Comparison of ENCODE assay signal across 13 cellular contexts in the genomic region with DNA sequence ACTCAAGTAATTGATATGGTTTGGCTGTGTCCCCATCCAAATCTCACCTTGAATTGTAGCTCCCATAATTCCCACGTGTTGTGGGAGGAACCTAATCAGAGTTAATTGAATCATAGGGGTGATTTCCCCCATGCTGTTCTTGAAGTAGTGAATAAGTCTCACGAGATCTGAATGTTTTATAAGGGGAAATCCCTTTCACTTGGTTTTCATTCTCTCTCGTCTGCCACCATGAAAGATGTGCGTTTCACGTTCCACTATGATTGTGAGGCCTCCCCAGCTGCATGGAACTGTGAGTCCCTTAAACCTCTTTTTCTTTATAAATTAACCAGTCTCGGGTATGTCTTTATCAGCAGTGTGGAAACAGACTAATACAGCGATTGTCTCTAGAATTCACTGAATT.
DNase-seq lines count a peak whose midpoint lies in the region; ATAC-seq and TF ChIP-seq lines count a peak whose summit lies in the region.
"Had no signal": no experiment of that assay in that cellular context is flagged by ENCODE, and none has a peak within 500 bp of the region (broad histone marks: within the 10 kb centered on the region; RNA-seq: fewer than 3 reads in every experiment).

No MANE protein-coding gene starts in this region.

- peaks cover 45% of the 10 kb centered on the region for H3K4me1 Mint-ChIP-seq in CD4-positive, alpha-beta T cell (ENCODE audit: low read depth)
- peaks cover 31% of the 10 kb centered on the region for H3K4me1 Mint-ChIP-seq in activated naive CD8-positive, alpha-beta T cell treated with anti-CD3 and anti-CD28 coated beads for 36 hours
- peaks cover 30% of the 10 kb centered on the region for H3K4me1 Mint-ChIP-seq in osteocyte (ENCODE audit: unreplicated experiment)

- ATAC-seq in CD4-positive, alpha-beta T cell (ENCODE audit: poor library complexity), result no peak
- ATAC-seq in GM21381 (IDR thresholded peaks at IDR 0.05; ENCODE audit: unreplicated experiment) (no peak), SK-N-SH treated with all-trans-retinoic acid at 6 μM for 48 hours (no peak), GM19395 (IDR thresholded peaks at IDR 0.05; ENCODE audit: unreplicated experiment) (no peak)

- no peaks in the 10 kb centered on the region for H3K9me3 ChIP-seq in CD4-positive, alpha-beta T cell (ENCODE audit: control insufficient read depth, low read length)

- no peaks in the 10 kb centered on the region for H3K27me3 Mint-ChIP-seq in CD4-positive, alpha-beta T cell
- H3K27me3 Mint-ChIP-seq in activated naive CD8-positive, alpha-beta T cell treated with anti-CD3 and anti-CD28 coated beads for 36 hours, result no peaks in the 10 kb centered on the region
- H3K27me3 Mint-ChIP-seq in osteocyte (ENCODE audit: unreplicated experiment), result no peaks in the 10 kb centered on the region

- no peaks in the 10 kb centered on the region for H3K36me3 Mint-ChIP-seq in CD4-positive, alpha-beta T cell (ENCODE audit: low read depth)
- H3K36me3 Mint-ChIP-seq in activated naive CD8-positive, alpha-beta T cell treated with anti-CD3 and anti-CD28 coated beads for 36 hours, result peaks cover 26% of the 10 kb centered on the region
- no peaks in the 10 kb centered on the region for H3K36me3 Mint-ChIP-seq in osteocyte (ENCODE audit: unreplicated experiment)

- CTCF ChIA-PET in CD4-positive, alpha-beta T cell (lab: Charles Lee), result no interaction called here

- TF ChIP-seq CTCF in CD4-positive, alpha-beta T cell (IDR thresholded peaks at IDR 0.05), result no peak
- TF ChIP-seq CTCF in osteocyte (IDR thresholded peaks at IDR 0.05), result no peak

- H3K27ac Mint-ChIP-seq in CD4-positive, alpha-beta T cell, result peak overlapping the region; percentile 35
- peak overlapping the region; percentile 64 for H3K27ac Mint-ChIP-seq in activated naive CD8-positive, alpha-beta T cell treated with anti-CD3 and anti-CD28 coated beads for 36 hours
- peak overlapping the region; percentile 1 for H3K27ac Mint-ChIP-seq in osteocyte (ENCODE audit: unreplicated experiment)

- intact Hi-C loops in CD4-positive, alpha-beta T cell (cut with DNase I, micrococcal nuclease), result no loop called here

- H3K27me3 ChIP-seq in CD4-positive, alpha-beta T cell (ENCODE audit: control insufficient read depth, insufficient read depth, low read length), result no peaks in the 10 kb centered on the region

- no peaks in the 10 kb centered on the region for H3K9me3 Mint-ChIP-seq in CD4-positive, alpha-beta T cell
- peaks cover 2% of the 10 kb centered on the region for H3K9me3 Mint-ChIP-seq in activated naive CD8-positive, alpha-beta T cell treated with anti-CD3 and anti-CD28 coated beads for 36 hours
- no peaks in the 10 kb centered on the region for H3K9me3 Mint-ChIP-seq in osteocyte (ENCODE audit: unreplicated experiment)

- POLR2A ChIA-PET in CD4-positive, alpha-beta T cell (lab: Charles Lee), result no interaction called here

- no peak overlapping the region for H3K27ac ChIP-seq in CD4-positive, alpha-beta T cell (ENCODE audit: low read depth, low read length)

- DNase-seq in activated CD4-positive, alpha-beta T cell treated with anti-CD3 and anti-CD28 coated beads for 48 hours, result peak; percentile 30
- DNase-seq in activated CD4-positive, alpha-beta T cell treated with anti-CD3 and anti-CD28 coated beads for 1 hour, result no peak
- DNase-seq in CD4-positive, alpha-beta T cell, result no peak
- no peak for DNase-seq in activated naive CD8-positive, alpha-beta T cell treated with anti-CD3 and anti-CD28 coated beads for 36 hours
- DNase-seq in osteocyte (ENCODE audit: extremely low spot score, unreplicated experiment), result no peak
- DNase-seq: effector memory CD4-positive, alpha-beta T cell; glutamatergic neuron; NCI-H187 treated with DMSO at 0.1 percent for 48 hours; NCI-H510A; RPMI8226 had no signal

- peak overlapping the region; percentile 59 for H3K4me3 Mint-ChIP-seq in CD4-positive, alpha-beta T cell
- H3K4me3 Mint-ChIP-seq in activated naive CD8-positive, alpha-beta T cell treated with anti-CD3 and anti-CD28 coated beads for 36 hours, result peak overlapping the region; percentile 11
- H3K4me3 Mint-ChIP-seq in osteocyte (ENCODE audit: unreplicated experiment), result no peak overlapping the region

TF ChIP-seq in SK-N-SH treated with all-trans-retinoic acid at 6 μM for 48 hours, 23 proteins besides CTCF, POLR2A, EP300 and RAD21:
- no peak for TF ChIP-seq TSHZ2 (CRISPR knock-in tag; IDR thresholded peaks at IDR 0.05)
- no peak for TF ChIP-seq CREB5 (CRISPR knock-in tag; IDR thresholded peaks at IDR 0.05; ENCODE audit: low read depth)
- TF ChIP-seq CSRNP3 (CRISPR knock-in tag; IDR thresholded peaks at IDR 0.05), result no peak
- TF ChIP-seq, protein P1, sequence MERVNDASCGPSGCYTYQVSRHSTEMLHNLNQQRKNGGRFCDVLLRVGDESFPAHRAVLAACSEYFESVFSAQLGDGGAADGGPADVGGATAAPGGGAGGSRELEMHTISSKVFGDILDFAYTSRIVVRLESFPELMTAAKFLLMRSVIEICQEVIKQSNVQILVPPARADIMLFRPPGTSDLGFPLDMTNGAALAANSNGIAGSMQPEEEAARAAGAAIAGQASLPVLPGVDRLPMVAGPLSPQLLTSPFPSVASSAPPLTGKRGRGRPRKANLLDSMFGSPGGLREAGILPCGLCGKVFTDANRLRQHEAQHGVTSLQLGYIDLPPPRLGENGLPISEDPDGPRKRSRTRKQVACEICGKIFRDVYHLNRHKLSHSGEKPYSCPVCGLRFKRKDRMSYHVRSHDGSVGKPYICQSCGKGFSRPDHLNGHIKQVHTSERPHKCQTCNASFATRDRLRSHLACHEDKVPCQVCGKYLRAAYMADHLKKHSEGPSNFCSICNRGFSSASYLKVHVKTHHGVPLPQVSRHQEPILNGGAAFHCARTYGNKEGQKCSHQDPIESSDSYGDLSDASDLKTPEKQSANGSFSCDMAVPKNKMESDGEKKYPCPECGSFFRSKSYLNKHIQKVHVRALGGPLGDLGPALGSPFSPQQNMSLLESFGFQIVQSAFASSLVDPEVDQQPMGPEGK (CRISPR knock-in tag; IDR thresholded peaks at IDR 0.05; ENCODE audit: borderline replicate concordance), result no peak
- TF ChIP-seq OSR1 (CRISPR knock-in tag; IDR thresholded peaks at IDR 0.05), result no peak
- TF ChIP-seq ZFP30 (CRISPR knock-in tag; IDR thresholded peaks at IDR 0.05), result no peak
- TF ChIP-seq PPARA (CRISPR knock-in tag; IDR thresholded peaks at IDR 0.05; ENCODE audit: borderline replicate concordance), result no peak
- no peak for TF ChIP-seq ZC3H10 (CRISPR knock-in tag; IDR thresholded peaks at IDR 0.05)
- TF ChIP-seq ARNTL (CRISPR knock-in tag; IDR thresholded peaks at IDR 0.05; ENCODE audit: borderline replicate concordance, low read depth), result no peak

Comparison
In these comparisons a context has a peak if more than half of its experiments do, and no peak if none do; other contexts are left out.
1. H3K27ac Mint-ChIP-seq: peak in every context shown above with its lines; median percentile 64 in activated naive CD8-positive, alpha-beta T cell treated with anti-CD3 and anti-CD28 coated beads for 36 hours; 35 in CD4-positive, alpha-beta T cell; 1 in osteocyte.